In genomic region chr19:35000338-35000646, GRCh38 we compare ENCODE assay signal across 8 cellular contexts. TPM values are rescaled to one million over a fixed set of nuclear protein-coding genes. Genes with fewer than 3 reads are reported as not detected.
DNase-seq lines count a peak whose midpoint lies in the region; ATAC-seq and TF ChIP-seq lines count a peak whose summit lies in the region.

No MANE protein-coding gene starts in this region.

- H3K9me3 ChIP-seq in A673 (ENCODE audit: low read depth, low read length, poor library complexity, severe bottlenecking) (no peaks in the 10 kb centered on the region), muscle layer of duodenum (ENCODE audit: control insufficient read depth in 1 of 2, low read length in 2 of 2) (no peaks in the 10 kb centered on the region)

- H3K4me3 ChIP-seq in A673 (ENCODE audit: low read depth, low read length, poor library complexity, severe bottlenecking) (peak overlapping the region; percentile 89), cardiac fibroblast (replicated peaks in 1 of 2; ENCODE audit: low read depth in 2 of 2, low read length in 2 of 2) (peak overlapping the region; percentile 73 to 82), muscle layer of duodenum (ENCODE audit: low read depth in 1 of 2, low read length in 2 of 2) (peak overlapping the region in 1 of 2 donors; percentile 86)

- TF ChIP-seq CTCF in A673 (conservative IDR thresholded peaks at IDR 0.05; ENCODE audit: low read depth, low read length) (no peak), cardiac fibroblast (IDR thresholded peaks at IDR 0.05; ENCODE audit: low read depth, low read length) (no peak)

- CTCF ChIA-PET in A673 (lab: Charles Lee): no interaction called here

- ATAC-seq in HG02759 (IDR thresholded peaks at IDR 0.05; ENCODE audit: unreplicated experiment) (peak; percentile 8), GM18907 (IDR thresholded peaks at IDR 0.05; ENCODE audit: unreplicated experiment) (no peak)

- intact Hi-C loops in A673 (cut with micrococcal nuclease; ENCODE audit: unreplicated experiment): no loop called here

- H3K27me3 ChIP-seq in A673 (replicated peaks; ENCODE audit: insufficient read depth, low read depth, low read length, poor library complexity) (no peaks in the 10 kb centered on the region), muscle layer of duodenum (ENCODE audit: low read depth, low read length) (no peaks in the 10 kb centered on the region)

- H3K36me3 ChIP-seq in A673 (ENCODE audit: insufficient read depth, low read length, poor library complexity, severe bottlenecking): peaks cover 17% of the 10 kb centered on the region
- peaks cover 0 to 4% of the 10 kb centered on the region in 2 donors for H3K36me3 ChIP-seq in muscle layer of duodenum (ENCODE audit: control insufficient read depth in 1 of 2, insufficient read depth in 2 of 2, low read length in 2 of 2)

- DNase-seq in A673 (ENCODE audit: low spot score) (no peak), cardiac fibroblast (ENCODE audit: low read depth in 2 of 2) (no peak), DMS79 treated with DMSO at 0.1 percent for 48 hours (lab: John Stamatoyannopoulos, UW) (no peak), NCI-H1092 (lab: John Stamatoyannopoulos, UW) (no peak)
- DNase-seq in activated effector memory CD4-positive, alpha-beta T cell treated with anti-CD3 and anti-CD28 coated beads, Interleukin-2, amount 50 U/mL, for 16 hours: no peak

- H3K4me1 ChIP-seq in A673 (ENCODE audit: insufficient read depth, low read length, poor library complexity, severe bottlenecking): peaks cover 16% of the 10 kb centered on the region
- H3K4me1 ChIP-seq in muscle layer of duodenum (ENCODE audit: control insufficient read depth in 1 of 2, insufficient read depth in 2 of 2, low read length in 2 of 2): peaks cover 18 to 58% of the 10 kb centered on the region in 2 donors

- H3K27ac ChIP-seq in A673 (ENCODE audit: low read depth, low read length, poor library complexity, severe bottlenecking) (peak overlapping the region; percentile 82), muscle layer of duodenum (ENCODE audit: low read length) (peak overlapping the region; percentile 88)

- POLR2A ChIA-PET in A673 (lab: Charles Lee; ENCODE audit: low non-redundant PET): no interaction called here

- no TSS peak for BruUV-seq in A673 (replicated peaks; lab: Mats Ljungman, UMichigan)

RNA-seq across cellular contexts. Expression of gene GRAMD1A, which starts 0.2 kb away (rescaled TPM):
- 87.3 and 101 TPM in 2 replicates for total RNA-seq in A673 (2021)

RNA-seq across cellular contexts. Expression of gene SCN1B, which starts 30.0 kb away (rescaled TPM):
- total RNA-seq in A673 (2021): 2.0 and 2.3 TPM in 2 replicates

RNA-seq across cellular contexts. Expression of gene ZNF792, which starts 36.3 kb away (rescaled TPM):
- total RNA-seq in A673 (2021): 15.4 and 15.5 TPM in 2 replicates

RNA-seq across cellular contexts. Expression of gene HPN, which starts 41.2 kb away (rescaled TPM):
- not detected in 2 replicates for total RNA-seq in A673 (2021)
